Comparison of ENCODE assay signal across 15 cellular contexts in genomic region chr7:157292770-157293412, GRCh38. TPM values are rescaled to one million over a fixed set of nuclear protein-coding genes. Genes with fewer than 3 reads are reported as not detected.
A peak's percentile ranks its signal among the peaks of the same experiment; 100 is the strongest.
DNase-seq lines count a peak whose midpoint lies in the region; ATAC-seq and TF ChIP-seq lines count a peak whose summit lies in the region.
"Had no signal": no experiment of that assay in that cellular context is flagged by ENCODE, and none has a peak within 500 bp of the region (broad histone marks: within the 10 kb centered on the region; RNA-seq: fewer than 3 reads in every experiment).

No MANE protein-coding gene starts in this region.

- no peak overlapping the region for H3K4me2 ChIP-seq in smooth muscle cell

- H3K27me3 ChIP-seq in SJCRH30 (no peaks in the 10 kb centered on the region), smooth muscle cell (ENCODE audit: low read depth) (no peaks in the 10 kb centered on the region)
- H3K27me3 ChIP-seq: BE2C had no signal

- ATAC-seq in GM19467 (IDR thresholded peaks at IDR 0.05; ENCODE audit: unreplicated experiment) = no peak
- ATAC-seq: T-helper 17 cell had no signal

- H4K20me1 ChIP-seq in smooth muscle cell (ENCODE audit: low read depth) = no peaks in the 10 kb centered on the region

- H3K9me3 ChIP-seq in SJCRH30 (replicated peaks) (no peaks in the 10 kb centered on the region), smooth muscle cell (replicated peaks; ENCODE audit: low read depth) (no peaks in the 10 kb centered on the region)
- H3K9me3 ChIP-seq: BE2C had no signal

- H3K9ac ChIP-seq in smooth muscle cell (ENCODE audit: low read depth) = no peak overlapping the region

- H3K79me2 ChIP-seq in smooth muscle cell (ENCODE audit: low read depth) = no peaks in the 10 kb centered on the region

- no peaks in the 10 kb centered on the region for H3K4me1 ChIP-seq in SJCRH30
- H3K4me1 ChIP-seq in smooth muscle cell (ENCODE audit: low read depth) = no peaks in the 10 kb centered on the region
- H3K4me1 ChIP-seq: BE2C had no signal

- H3K27ac ChIP-seq in SJCRH30 (no peak overlapping the region), smooth muscle cell (ENCODE audit: low read depth) (peak overlapping the region; percentile 34)

- DNase-seq in HPDE6-E6E7 (ENCODE audit: extremely low spot score) (peak; percentile 72), SJCRH30 (no peak), islet precursor cell (peak; percentile 75), smooth muscle cell (lab: John Stamatoyannopoulos, UW; ENCODE audit: unreplicated experiment) (no peak), DMS153 treated with DMSO at 0.1 percent for 48 hours (lab: John Stamatoyannopoulos, UW; ENCODE audit: unreplicated experiment) (no peak), NCI-H128 (lab: John Stamatoyannopoulos, UW; ENCODE audit: unreplicated experiment) (no peak), NCI-H1436 treated with DMSO at 0.1 percent for 48 hours (lab: John Stamatoyannopoulos, UW) (no peak)
- DNase-seq: activated CD4-positive, CD25-positive, alpha-beta regulatory T cell; BE2C; HFFc6; NCI-H774; nephron progenitor cell; retina; T-helper 17 cell had no signal

- H3K36me3 ChIP-seq in SJCRH30 (no peaks in the 10 kb centered on the region), smooth muscle cell (ENCODE audit: low read depth) (no peaks in the 10 kb centered on the region)
- H3K36me3 ChIP-seq: BE2C had no signal

- WGBS in smooth muscle cell (ENCODE audit: low lambda C conversion rate) = 63% methylated on average over 32 of the region's 32 CpGs

- H2AFZ ChIP-seq in smooth muscle cell (ENCODE audit: low read depth) = no peak overlapping the region

- no peak for TF ChIP-seq CTCF in smooth muscle cell (IDR thresholded peaks at IDR 0.05; ENCODE audit: borderline replicate concordance, insufficient read depth, poor library complexity, severe bottlenecking)

- H3K4me3 ChIP-seq in SJCRH30 (peak overlapping the region; percentile 30), smooth muscle cell (no peak overlapping the region)

- no peaks in the 10 kb centered on the region for H3F3A ChIP-seq in smooth muscle cell (ENCODE audit: low read depth)

RNA-seq across cellular contexts. Expression of gene DNAJB6, which starts 43.9 kb away (rescaled TPM):
- 107 and 121 TPM in 2 replicates for total RNA-seq in SJCRH30 (2014; rRNA removed; shearing (Covaris generic))
- total RNA-seq in smooth muscle cell = 104 and 111 TPM in 2 replicates
- 103 and 140 TPM in 2 replicates for polyA plus RNA-seq in smooth muscle cell

Comparison
In these comparisons a context has a peak if more than half of its experiments do, and no peak if none do; other contexts are left out.
1. DNase-seq: peak in HPDE6-E6E7 (single experiment) and islet precursor cell (single experiment); none in SJCRH30 (0 of 2), smooth muscle cell (single experiment), DMS153 treated with DMSO at 0.1 percent for 48 hours (single experiment), NCI-H128 (single experiment) and NCI-H1436 treated with DMSO at 0.1 percent for 48 hours (single experiment).